In the genomic region with DNA sequence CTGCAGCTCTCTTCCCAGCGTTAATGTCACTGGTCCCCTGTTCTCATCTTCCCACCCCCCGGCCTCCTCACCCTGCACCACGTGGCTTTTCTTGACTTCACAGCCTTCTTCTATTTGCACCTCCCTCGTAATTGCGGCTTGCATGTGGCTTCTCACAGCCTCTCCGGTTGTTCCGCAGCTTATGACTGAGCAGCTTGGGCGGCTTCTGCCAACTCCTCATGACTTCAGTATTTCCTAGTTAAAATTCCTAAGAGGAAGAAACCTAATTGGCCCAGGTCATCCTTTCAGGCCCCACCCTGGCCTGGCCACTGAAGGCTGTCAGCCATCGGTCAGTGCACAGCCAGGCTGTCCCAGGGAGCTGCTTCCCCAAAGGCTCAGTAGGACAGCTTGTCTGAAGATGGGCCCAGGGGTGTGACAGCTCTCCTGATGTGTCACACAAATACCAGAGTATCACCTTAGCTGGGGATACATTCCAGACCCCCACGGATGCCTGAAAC, we compare ENCODE assay signal across 12 cellular contexts. TPM values are rescaled to one million over a fixed set of nuclear protein-coding genes. Genes with fewer than 3 reads are reported as not detected.
DNase-seq lines count a peak whose midpoint lies in the region; ATAC-seq and TF ChIP-seq lines count a peak whose summit lies in the region.
"Had no signal": no experiment of that assay in that cellular context is flagged by ENCODE, and none has a peak within 500 bp of the region (broad histone marks: within the 10 kb centered on the region; RNA-seq: fewer than 3 reads in every experiment).

No MANE protein-coding gene starts in this region.

- no peaks in the 10 kb centered on the region for H3K27me3 Mint-ChIP-seq in Caco-2 (ENCODE audit: insufficient read depth, unreplicated experiment)
- H3K27me3 Mint-ChIP-seq in naive thymus-derived CD4-positive, alpha-beta T cell = peaks cover 0 to 21% (median 0%) of the 10 kb centered on the region in 5 donors

- H3K9me3 Mint-ChIP-seq in Caco-2 (ENCODE audit: unreplicated experiment) = no peaks in the 10 kb centered on the region
- H3K9me3 Mint-ChIP-seq in naive thymus-derived CD4-positive, alpha-beta T cell = peaks cover 0 to 1% (median 0%) of the 10 kb centered on the region in 11 donors
- H3K9me3 Mint-ChIP-seq: CD4-positive, CD25-positive, alpha-beta regulatory T cell had no signal

- H3K4me1 Mint-ChIP-seq in Caco-2 (ENCODE audit: low read depth, unreplicated experiment) = peaks cover 7% of the 10 kb centered on the region
- H3K4me1 Mint-ChIP-seq in naive thymus-derived CD4-positive, alpha-beta T cell = peaks cover 7 to 15% (median 12%) of the 10 kb centered on the region in 7 donors

- TF ChIP-seq CTCF in Caco-2 (IDR thresholded peaks at IDR 0.05; ENCODE audit: insufficient read depth in 1 of 2, low read depth in 1 of 2, low read length in 1 of 2, severe bottlenecking in 1 of 2, unreplicated experiment in 1 of 2) = no peak
- TF ChIP-seq CTCF in hepatocyte (IDR thresholded peaks at IDR 0.05; ENCODE audit: poor library complexity) = no peak

- H3K36me3 ChIP-seq in Caco-2 (ENCODE audit: control insufficient read depth, insufficient read depth, low read length) = no peaks in the 10 kb centered on the region
- no peaks in the 10 kb centered on the region for H3K36me3 ChIP-seq in naive thymus-derived CD4-positive, alpha-beta T cell (ENCODE audit: control insufficient read depth in 2 of 3, insufficient read depth in 3 of 3, low read length in 3 of 3)
- no peaks in the 10 kb centered on the region for H3K36me3 ChIP-seq in hepatocyte (replicated peaks; ENCODE audit: insufficient read depth, low read depth)
- H3K36me3 ChIP-seq: prostate gland had no signal

- POLR2A ChIA-PET in Caco-2 (lab: Charles Lee) = no interaction called here
- POLR2A ChIA-PET in naive thymus-derived CD4-positive, alpha-beta T cell (lab: Charles Lee) = interaction anchor here (0.5 kb wide), 1 partner anchor 9 kb away, joined by 3 read pairs; the partner anchor contains the start of gene RERE

- H3K9me3 ChIP-seq in Caco-2 (no peaks in the 10 kb centered on the region), hepatocyte (ENCODE audit: low read depth) (no peaks in the 10 kb centered on the region)
- H3K9me3 ChIP-seq in naive thymus-derived CD4-positive, alpha-beta T cell (ENCODE audit: control insufficient read depth in 2 of 3, low read length in 3 of 3) = no peaks in the 10 kb centered on the region
- H3K9me3 ChIP-seq: prostate gland had no signal

- H3K4me3 Mint-ChIP-seq in Caco-2 (ENCODE audit: unreplicated experiment) = no peak overlapping the region
- H3K4me3 Mint-ChIP-seq in naive thymus-derived CD4-positive, alpha-beta T cell = no peak overlapping the region
- H3K4me3 Mint-ChIP-seq: CD4-positive, CD25-positive, alpha-beta regulatory T cell had no signal

- H3K27ac Mint-ChIP-seq in Caco-2 (ENCODE audit: unreplicated experiment) = peak overlapping the region; percentile 73
- H3K27ac Mint-ChIP-seq in naive thymus-derived CD4-positive, alpha-beta T cell = no peak overlapping the region
- H3K27ac Mint-ChIP-seq: CD4-positive, CD25-positive, alpha-beta regulatory T cell had no signal

- BruUV-seq in Caco-2 (replicated peaks; lab: Mats Ljungman, UMichigan) = no TSS peak

- H3K27me3 ChIP-seq in Caco-2 (replicated peaks; ENCODE audit: control insufficient read depth, insufficient read depth, low read length) (no peaks in the 10 kb centered on the region), hepatocyte (no peaks in the 10 kb centered on the region)
- H3K27me3 ChIP-seq in naive thymus-derived CD4-positive, alpha-beta T cell (ENCODE audit: control insufficient read depth in 2 of 2, insufficient read depth in 2 of 2, low read length in 2 of 2) = no peaks in the 10 kb centered on the region

- CTCF ChIA-PET in Caco-2 (lab: Charles Lee) = no interaction called here
- CTCF ChIA-PET in naive thymus-derived CD4-positive, alpha-beta T cell (lab: Charles Lee) = no interaction called here

- peak; percentile 22 for ATAC-seq in naive thymus-derived CD4-positive, alpha-beta T cell
- ATAC-seq in GM21619 (IDR thresholded peaks at IDR 0.05; ENCODE audit: unreplicated experiment) (no peak), GM19467 (IDR thresholded peaks at IDR 0.05; ENCODE audit: unreplicated experiment) (no peak)
- ATAC-seq: activated CD4-positive, CD25-positive, alpha-beta regulatory T cell treated with anti-CD3 and anti-CD28 coated beads, Interleukin-2, amount 50 U/mL, for 24 hours had no signal

- intact Hi-C loops in Caco-2 (cut with micrococcal nuclease; ENCODE audit: unreplicated experiment) = no loop called here
- intact Hi-C loops in naive thymus-derived CD4-positive, alpha-beta T cell (cut with micrococcal nuclease) = no loop called here

- H3K79me2 ChIP-seq in hepatocyte = no peaks in the 10 kb centered on the region

- no peaks in the 10 kb centered on the region for H3K9me2 ChIP-seq in hepatocyte (replicated peaks; ENCODE audit: insufficient read depth)

- WGBS in hepatocyte (ENCODE audit: low lambda C conversion rate, missing lambda C conversion rate) = 82% methylated on average over 10 of the region's 10 CpGs

- H3K4me3 ChIP-seq in Caco-2 (ENCODE audit: low read depth, low read length) = no peak overlapping the region
- no peak overlapping the region for H3K4me3 ChIP-seq in naive thymus-derived CD4-positive, alpha-beta T cell (ENCODE audit: low read length)
- no peak overlapping the region for H3K4me3 ChIP-seq in hepatocyte
- H3K4me3 ChIP-seq: prostate gland had no signal

- DNase-seq in Caco-2 (no peak), LoVo (ENCODE audit: low spot score) (peak; percentile 27), fibroblast of peridontal ligament (ENCODE audit: extremely low read depth) (peak; percentile 14), hepatocyte (ENCODE audit: low spot score) (no peak), superior temporal gyrus (ENCODE audit: extremely low spot score) (no peak)
- no peak for DNase-seq in naive thymus-derived CD4-positive, alpha-beta T cell
- DNase-seq: CD4-positive, CD25-positive, alpha-beta regulatory T cell; effector CD8-positive, alpha-beta T cell had no signal

- H3K27ac ChIP-seq in naive thymus-derived CD4-positive, alpha-beta T cell (ENCODE audit: low read depth, low read length) = no peak overlapping the region
- no peak overlapping the region for H3K27ac ChIP-seq in hepatocyte
- H3K27ac ChIP-seq: prostate gland had no signal

- no peak overlapping the region for H3K4me2 ChIP-seq in hepatocyte

- H3K4me1 ChIP-seq in Caco-2 (no peaks in the 10 kb centered on the region; the same call in 1 of the 2 replicates), hepatocyte (ENCODE audit: insufficient read depth) (peaks cover 11% of the 10 kb centered on the region)
- no peaks in the 10 kb centered on the region for H3K4me1 ChIP-seq in naive thymus-derived CD4-positive, alpha-beta T cell (ENCODE audit: control insufficient read depth in 2 of 2, insufficient read depth in 2 of 2, low read length in 2 of 2)

- no peak overlapping the region for H2AFZ ChIP-seq in hepatocyte

- H4K20me1 ChIP-seq in hepatocyte (ENCODE audit: insufficient read depth, poor library complexity, severe bottlenecking) = no peaks in the 10 kb centered on the region

- no peaks in the 10 kb centered on the region for H3K36me3 Mint-ChIP-seq in Caco-2 (ENCODE audit: insufficient read depth, unreplicated experiment)
- H3K36me3 Mint-ChIP-seq in naive thymus-derived CD4-positive, alpha-beta T cell = no peaks in the 10 kb centered on the region
- H3K36me3 Mint-ChIP-seq: CD4-positive, CD25-positive, alpha-beta regulatory T cell had no signal

RNA-seq across cellular contexts. Expression of gene RERE, which starts 8.6 kb away (rescaled TPM):
- total RNA-seq in Caco-2 (2022) (85.2 and 91.1 TPM in 2 replicates), hepatocyte (39.8 and 46.0 TPM in 2 replicates)
- total RNA-seq in naive thymus-derived CD4-positive, alpha-beta T cell = 100 to 1,000 TPM in 4 of 5 experiments, 10 to 100 TPM in 1; 75.6 to 114 (median 107) TPM
- 1 to 10 TPM; 7.3 to 9.1 TPM for polyA plus RNA-seq in naive thymus-derived CD4-positive, alpha-beta T cell
- 62.8 and 74.3 TPM in 2 replicates for polyA plus RNA-seq in hepatocyte

RNA-seq across cellular contexts. Expression of gene ENO1, which starts 52.5 kb away (rescaled TPM):
- total RNA-seq in Caco-2 (2022) = 934 and 1,037 TPM in 2 replicates
- total RNA-seq in naive thymus-derived CD4-positive, alpha-beta T cell = 1,000 to 10,000 TPM in 1 of 5 experiments, 100 to 1,000 TPM in 4; 198 to 3,569 (median 264) TPM
- polyA plus RNA-seq in naive thymus-derived CD4-positive, alpha-beta T cell = 1,000 to 10,000 TPM in 1 of 2 donors, 100 to 1,000 TPM in 1; 944 to 1,140 TPM
- total RNA-seq in hepatocyte = 580 and 659 TPM in 2 replicates
- 868 and 876 TPM in 2 replicates for polyA plus RNA-seq in hepatocyte

Comparison
In these comparisons a context has a peak if more than half of its experiments do, and no peak if none do; other contexts are left out.
1. DNase-seq: peak in LoVo (single experiment) and fibroblast of peridontal ligament (single experiment); none in Caco-2 (0 of 2), naive thymus-derived CD4-positive, alpha-beta T cell (0 of 9), hepatocyte (single experiment) and superior temporal gyrus (single experiment).